Comparison of ENCODE assay signal across 8 cellular contexts in genomic region chr7:27160147-27160545, GRCh38. TPM values are rescaled to one million over a fixed set of nuclear protein-coding genes. Genes with fewer than 3 reads are reported as not detected.
DNase-seq lines count a peak whose midpoint lies in the region; ATAC-seq and TF ChIP-seq lines count a peak whose summit lies in the region.

No MANE protein-coding gene starts in this region.

- peaks cover 4% of the 10 kb centered on the region for H3K4me1 ChIP-seq in RWPE2 (ENCODE audit: insufficient read depth, poor library complexity, severe bottlenecking)

- intact Hi-C loops in Right ventricle myocardium superior (cut with DNase I): loop anchor here (5.0 to 10.0 kb wide), 3 partner anchors 478 to 1265 kb away; no protein-coding TSS in a partner anchor

- peak overlapping the region; percentile 93 for H3K27ac ChIP-seq in RWPE2 (ENCODE audit: poor library complexity, severe bottlenecking)

- TF ChIP-seq CTCF in RWPE2 (IDR thresholded peaks at IDR 0.05; ENCODE audit: poor library complexity, severe bottlenecking): no peak

- peaks cover 18% of the 10 kb centered on the region for H3K36me3 ChIP-seq in RWPE2 (ENCODE audit: low read depth)

- no peaks in the 10 kb centered on the region for H3K27me3 ChIP-seq in RWPE2 (ENCODE audit: insufficient read depth, poor library complexity, severe bottlenecking)

- ATAC-seq in GM18511 (IDR thresholded peaks at IDR 0.05; ENCODE audit: unreplicated experiment): peak; percentile 22
- no peak; the same call in 2 of the 3 replicates for ATAC-seq in RWPE2 (ENCODE audit: low read depth)
- ATAC-seq in Right ventricle myocardium superior (ENCODE audit: poor library complexity): no peak
- no peak for ATAC-seq in GM21619 (IDR thresholded peaks at IDR 0.05; ENCODE audit: unreplicated experiment)

- no peaks in the 10 kb centered on the region for H3K9me3 ChIP-seq in RWPE2 (ENCODE audit: severe bottlenecking)

- peak overlapping the region; percentile 44 for H3K4me3 ChIP-seq in RWPE2 (ENCODE audit: severe bottlenecking)

- DNase-seq in RWPE2 (ENCODE audit: low spot score) (peak; percentile 52), Right ventricle myocardium superior (peak; percentile 40), retina (peak; percentile 75), amygdala (lab: John Stamatoyannopoulos, UW) (no peak), NCI-H774 (lab: John Stamatoyannopoulos, UW) (no peak)
- DNase-seq in stimulated activated CD4-positive, alpha-beta T cell treated with anti-CD3 and anti-CD28 coated beads, Interleukin-1b, Interleukin-23, amount 100 ng/mL, for 48 hours: no peak

RNA-seq across cellular contexts. Expression of gene HOXA7, which starts 3.7 kb away (rescaled TPM):
- total RNA-seq in Right ventricle myocardium superior: not detected

RNA-seq across cellular contexts. Expression of gene HOXA9, which starts 5.2 kb away (rescaled TPM):
- not detected for total RNA-seq in Right ventricle myocardium superior

RNA-seq across cellular contexts. Expression of gene HOXA3, which starts 7.8 kb away (rescaled TPM):
- 0.35 TPM for total RNA-seq in Right ventricle myocardium superior

RNA-seq across cellular contexts. Expression of gene HOXA6, which starts 12.6 kb away (rescaled TPM):
- total RNA-seq in Right ventricle myocardium superior: not detected

RNA-seq across cellular contexts. Expression of gene HOXA10, which starts 14.0 kb away (rescaled TPM):
- total RNA-seq in Right ventricle myocardium superior: not detected

Comparison
In these comparisons a context has a peak if more than half of its experiments do, and no peak if none do; other contexts are left out.
1. DNase-seq: peak in RWPE2 (single experiment), Right ventricle myocardium superior (single experiment) and retina (single experiment); none in amygdala (0 of 56), stimulated activated CD4-positive, alpha-beta T cell treated with anti-CD3 and anti-CD28 coated beads, Interleukin-1b, Interleukin-23, amount 100 ng/mL, for 48 hours (single experiment) and NCI-H774 (single experiment).